Comparison of ENCODE assay signal across 8 cellular contexts in genomic region chr12:45990468-45991288, GRCh38. TPM values are rescaled to one million over a fixed set of nuclear protein-coding genes. Genes with fewer than 3 reads are reported as not detected.
DNase-seq lines count a peak whose midpoint lies in the region; ATAC-seq and TF ChIP-seq lines count a peak whose summit lies in the region.

Gene SCAF11, minus strand, starts transcription at chr12:45990574. Its CDS starts 26,407 bp downstream, at chr12:45964167.

- H3K27me3 ChIP-seq in spleen (replicated peaks in 1 of 7) = no peaks in the 10 kb centered on the region

- TF ChIP-seq CTCF in spleen (IDR thresholded peaks at IDR 0.05 in 8 of 11, conservative IDR thresholded peaks at IDR 0.05 in 3 of 11) = peak; percentile 98 to 100 (median 100)

- DNase-seq in AG20443 (ENCODE audit: low spot score) = peak; percentile 99
- DNase-seq in NCI-H345 treated with DMSO at 0.1 percent for 48 hours (lab: John Stamatoyannopoulos, UW; ENCODE audit: unreplicated experiment) = peak; percentile 43
- peak; percentile 100 for DNase-seq in activated CD4-positive, CD25-positive, alpha-beta regulatory T cell (lab: John Stamatoyannopoulos, UW)
- DNase-seq in central memory CD4-positive, alpha-beta T cell = peak; percentile 100
- peak; percentile 100 for DNase-seq in inferior parietal cortex (ENCODE audit: extremely low spot score)
- DNase-seq in spleen = peak; percentile 100

- H3K9me3 ChIP-seq in spleen = no peaks in the 10 kb centered on the region

- ATAC-seq in GM19025 (IDR thresholded peaks at IDR 0.05; ENCODE audit: low read depth, unreplicated experiment) = peak; percentile 61
- peak; percentile 72 for ATAC-seq in HG03342 (IDR thresholded peaks at IDR 0.05; ENCODE audit: unreplicated experiment)

- H3K4me3 ChIP-seq in spleen = peak within 1 kb of the TSS; percentile 62 to 82 (median 72)

- intact Hi-C loops in spleen (cut with DNase I; ENCODE audit: low total_unique reads) = no loop called here

- H3K27ac ChIP-seq in spleen = peak within 1 kb of the TSS; percentile 96 to 100 (median 99)

- WGBS in spleen, 5 donors = 0 to 1% (median 1%) methylated on average over 47 to 54 of the region's 54 CpGs

- H3K4me1 ChIP-seq in spleen = peaks cover 35 to 58% (median 43%) of the 10 kb centered on the region in 6 donors

- peaks cover 0 to 10% (median 0%) of the 10 kb centered on the region in 6 donors for H3K36me3 ChIP-seq in spleen

- TF ChIP-seq POLR2A in spleen (IDR thresholded peaks at IDR 0.05) = peak; percentile 77 to 82 (median 81)

RNA-seq across cellular contexts. Expression of gene SCAF11, which starts in this region (rescaled TPM):
- 100 to 1,000 TPM; 162 to 249 (median 188) TPM for total RNA-seq in spleen
- polyA plus RNA-seq in spleen = 10 to 100 TPM; 30.0 to 34.1 (median 31.2) TPM

Comparison
In these comparisons a context has a peak if more than half of its experiments do, and no peak if none do; other contexts are left out.
1. Peak in every context shown above with its lines: DNase-seq, ATAC-seq, H3K4me3 ChIP-seq and H3K27ac ChIP-seq.
2. DNase-seq: peak in every context shown above with its lines; median percentile 100 in activated CD4-positive, CD25-positive, alpha-beta regulatory T cell; 100 in central memory CD4-positive, alpha-beta T cell; 100 in inferior parietal cortex; 100 in spleen; 99 in AG20443; 43 in NCI-H345 treated with DMSO at 0.1 percent for 48 hours.